12 cellular contexts compared by ENCODE assay signal in genomic region chr13:24269803-24270202, GRCh38. TPM values are rescaled to one million over a fixed set of nuclear protein-coding genes. Genes with fewer than 3 reads are reported as not detected.
DNase-seq lines count a peak whose midpoint lies in the region; ATAC-seq and TF ChIP-seq lines count a peak whose summit lies in the region.
"Had no signal": no experiment of that assay in that cellular context is flagged by ENCODE, and none has a peak within 500 bp of the region (broad histone marks: within the 10 kb centered on the region; RNA-seq: fewer than 3 reads in every experiment).

No MANE protein-coding gene starts in this region.

- peak overlapping the region; percentile 98 for H3K27ac Mint-ChIP-seq in activated naive CD4-positive, alpha-beta T cell treated with anti-CD3 and anti-CD28 coated beads for 36 hours
- peak overlapping the region; percentile 99 for H3K27ac Mint-ChIP-seq in activated T-cell treated with anti-CD3 and anti-CD28 coated beads, Interleukin-2, amount 50 U/mL, for 72 hours

- ATAC-seq in activated T-cell treated with anti-CD3 and anti-CD28 coated beads, Interleukin-2, amount 50 U/mL, for 72 hours (replicated peaks in 1 of 2) = no peak
- ATAC-seq in left lung (no peak), aorta (ENCODE audit: low FRiP score) (no peak), HG02884 (IDR thresholded peaks at IDR 0.05; ENCODE audit: unreplicated experiment) (no peak), HG02642 (IDR thresholded peaks at IDR 0.05; ENCODE audit: poor library complexity, unreplicated experiment) (no peak)

- CTCF ChIA-PET in activated naive CD4-positive, alpha-beta T cell treated with anti-CD3 and anti-CD28 coated beads for 36 hours (lab: Charles Lee) = interaction anchor here (0.5 to 3.0 kb wide), 8 partner anchors 14 to 578 kb away, joined by 3 to 25 read pairs (median 4); partner anchors contain the start of gene SPATA13

- peaks cover 18 to 84% of the 10 kb centered on the region in 2 donors for H3K4me1 ChIP-seq in left lung
- H3K4me1 ChIP-seq in thymus (ENCODE audit: control insufficient read depth, insufficient read depth, low read length) = peaks cover 32% of the 10 kb centered on the region
- no peaks in the 10 kb centered on the region for H3K4me1 ChIP-seq in aorta (ENCODE audit: control insufficient read depth in 1 of 2, insufficient read depth in 2 of 2, low read length in 2 of 2)

- H3K36me3 ChIP-seq in left lung (no peaks in the 10 kb centered on the region), thymus (ENCODE audit: control insufficient read depth, insufficient read depth) (no peaks in the 10 kb centered on the region), aorta (ENCODE audit: control insufficient read depth in 1 of 2, insufficient read depth in 2 of 2, low read length in 1 of 2) (no peaks in the 10 kb centered on the region)

- peak overlapping the region; percentile 89 to 95 for H3K27ac ChIP-seq in left lung
- peak overlapping the region; percentile 20 for H3K27ac ChIP-seq in thymus (ENCODE audit: low read depth)
- no peak overlapping the region for H3K27ac ChIP-seq in aorta (ENCODE audit: low read depth in 1 of 2, low read length in 2 of 2)
- H3K27ac ChIP-seq: HL-60 had no signal

- H3K4me3 ChIP-seq in left lung = no peak overlapping the region
- H3K4me3 ChIP-seq in thymus (ENCODE audit: low read length) = no peak overlapping the region
- no peak overlapping the region for H3K4me3 ChIP-seq in aorta (ENCODE audit: low read length in 2 of 2)

- peaks cover 74% of the 10 kb centered on the region for H3K4me1 Mint-ChIP-seq in activated naive CD4-positive, alpha-beta T cell treated with anti-CD3 and anti-CD28 coated beads for 36 hours (ENCODE audit: low read depth)
- peaks cover 92% of the 10 kb centered on the region for H3K4me1 Mint-ChIP-seq in activated T-cell treated with anti-CD3 and anti-CD28 coated beads, Interleukin-2, amount 50 U/mL, for 72 hours (ENCODE audit: low read depth)

- no peaks in the 10 kb centered on the region for H3K27me3 Mint-ChIP-seq in activated naive CD4-positive, alpha-beta T cell treated with anti-CD3 and anti-CD28 coated beads for 36 hours (ENCODE audit: low read depth)
- no peaks in the 10 kb centered on the region for H3K27me3 Mint-ChIP-seq in activated T-cell treated with anti-CD3 and anti-CD28 coated beads, Interleukin-2, amount 50 U/mL, for 72 hours (ENCODE audit: low read depth)

- peak overlapping the region; percentile 91 for H3K4me3 Mint-ChIP-seq in activated naive CD4-positive, alpha-beta T cell treated with anti-CD3 and anti-CD28 coated beads for 36 hours
- H3K4me3 Mint-ChIP-seq in activated T-cell treated with anti-CD3 and anti-CD28 coated beads, Interleukin-2, amount 50 U/mL, for 72 hours = peak overlapping the region; percentile 96 to 99

- WGBS in thymus = 92% methylated on average over 4 of the region's 4 CpGs
- WGBS in aorta, 2 donors = 93 to 94% methylated on average over 4 of the region's 4 CpGs

- H3K9me3 Mint-ChIP-seq in activated naive CD4-positive, alpha-beta T cell treated with anti-CD3 and anti-CD28 coated beads for 36 hours = no peaks in the 10 kb centered on the region
- H3K9me3 Mint-ChIP-seq in activated T-cell treated with anti-CD3 and anti-CD28 coated beads, Interleukin-2, amount 50 U/mL, for 72 hours = no peaks in the 10 kb centered on the region

- no peak for DNase-seq in activated naive CD4-positive, alpha-beta T cell treated with anti-CD3 and anti-CD28 coated beads for 36 hours
- DNase-seq in activated naive CD4-positive, alpha-beta T cell (lab: John Stamatoyannopoulos, UW) = no peak
- DNase-seq in activated T-cell treated with anti-CD3 and anti-CD28 coated beads, Interleukin-2, amount 50 U/mL, for 72 hours = no peak
- no peak for DNase-seq in left lung
- DNase-seq in aorta = no peak
- DNase-seq: NCI-H1436 treated with DMSO at 0.1 percent for 48 hours; NK-92 treated with Interleukin-12 subunit alpha and Interleukin-12 subunit beta, amount 100 ng/mL, for 24 hours; SW 1271 had no signal

- TF ChIP-seq CTCF in left lung (IDR thresholded peaks at IDR 0.05) = no peak

- intact Hi-C loops in activated naive CD4-positive, alpha-beta T cell treated with anti-CD3 and anti-CD28 coated beads for 36 hours (cut with micrococcal nuclease) = loop anchor here (2.0 to 10.0 kb wide), 8 partner anchors 37 to 1017 kb away; partner anchors contain the start of genes MTMR6 and SPATA13
- intact Hi-C loops in left lung (cut with DNase I) (no loop called here), aorta (cut with DNase I) (loop anchor here in 1 of 2 donors (5.0 kb wide), 2 partner anchors 238 to 893 kb away; no protein-coding TSS in a partner anchor)

- H3K27me3 ChIP-seq in left lung (no peaks in the 10 kb centered on the region), thymus (ENCODE audit: control insufficient read depth, insufficient read depth) (no peaks in the 10 kb centered on the region), aorta (ENCODE audit: control insufficient read depth in 1 of 2, insufficient read depth in 2 of 2, low read length in 1 of 2) (no peaks in the 10 kb centered on the region)

- H3K36me3 Mint-ChIP-seq in activated naive CD4-positive, alpha-beta T cell treated with anti-CD3 and anti-CD28 coated beads for 36 hours (ENCODE audit: low read depth) = peaks cover 30% of the 10 kb centered on the region
- H3K36me3 Mint-ChIP-seq in activated T-cell treated with anti-CD3 and anti-CD28 coated beads, Interleukin-2, amount 50 U/mL, for 72 hours (ENCODE audit: insufficient read depth in 2 of 2) = peaks cover 4 to 9% of the 10 kb centered on the region in 2 donors

- H3K9me3 ChIP-seq in left lung (no peaks in the 10 kb centered on the region), thymus (ENCODE audit: control insufficient read depth) (no peaks in the 10 kb centered on the region), aorta (ENCODE audit: control insufficient read depth, low read length) (no peaks in the 10 kb centered on the region)

RNA-seq across cellular contexts. Expression of gene C1QTNF9, which starts 39.6 kb away (rescaled TPM):
- total RNA-seq in activated naive CD4-positive, alpha-beta T cell treated with anti-CD3 and anti-CD28 coated beads for 36 hours = not detected
- total RNA-seq in activated T-cell treated with anti-CD3 and anti-CD28 coated beads, Interleukin-2, amount 50 U/mL, for 72 hours = under 1 TPM in 1 of 2 donors, not detected in 1; 0.14 TPM
- total RNA-seq in left lung (under 1 TPM in 1 of 2 donors, not detected in 1; 0.18 TPM), aorta (under 1 TPM; 0.42 to 0.99 TPM)
- polyA plus RNA-seq in thymus (0.30 TPM), aorta (under 1 TPM in 1 of 2 donors, not detected in 1; 0.13 TPM)

Comparison
In these comparisons a context has a peak if more than half of its experiments do, and no peak if none do; other contexts are left out.
1. H3K27ac ChIP-seq: peak in left lung (2 of 2) and thymus (single experiment); none in aorta (0 of 2).